ENCODE assay signal across 1 cellular context in genomic region chr9:6641961-6642360, GRCh38.
TF ChIP-seq lines count a peak whose summit lies in the region.

No MANE protein-coding gene starts in this region.

TF ChIP-seq in liver, 16 proteins besides CTCF, POLR2A, EP300 and RAD21:
- TF ChIP-seq, protein P1, sequence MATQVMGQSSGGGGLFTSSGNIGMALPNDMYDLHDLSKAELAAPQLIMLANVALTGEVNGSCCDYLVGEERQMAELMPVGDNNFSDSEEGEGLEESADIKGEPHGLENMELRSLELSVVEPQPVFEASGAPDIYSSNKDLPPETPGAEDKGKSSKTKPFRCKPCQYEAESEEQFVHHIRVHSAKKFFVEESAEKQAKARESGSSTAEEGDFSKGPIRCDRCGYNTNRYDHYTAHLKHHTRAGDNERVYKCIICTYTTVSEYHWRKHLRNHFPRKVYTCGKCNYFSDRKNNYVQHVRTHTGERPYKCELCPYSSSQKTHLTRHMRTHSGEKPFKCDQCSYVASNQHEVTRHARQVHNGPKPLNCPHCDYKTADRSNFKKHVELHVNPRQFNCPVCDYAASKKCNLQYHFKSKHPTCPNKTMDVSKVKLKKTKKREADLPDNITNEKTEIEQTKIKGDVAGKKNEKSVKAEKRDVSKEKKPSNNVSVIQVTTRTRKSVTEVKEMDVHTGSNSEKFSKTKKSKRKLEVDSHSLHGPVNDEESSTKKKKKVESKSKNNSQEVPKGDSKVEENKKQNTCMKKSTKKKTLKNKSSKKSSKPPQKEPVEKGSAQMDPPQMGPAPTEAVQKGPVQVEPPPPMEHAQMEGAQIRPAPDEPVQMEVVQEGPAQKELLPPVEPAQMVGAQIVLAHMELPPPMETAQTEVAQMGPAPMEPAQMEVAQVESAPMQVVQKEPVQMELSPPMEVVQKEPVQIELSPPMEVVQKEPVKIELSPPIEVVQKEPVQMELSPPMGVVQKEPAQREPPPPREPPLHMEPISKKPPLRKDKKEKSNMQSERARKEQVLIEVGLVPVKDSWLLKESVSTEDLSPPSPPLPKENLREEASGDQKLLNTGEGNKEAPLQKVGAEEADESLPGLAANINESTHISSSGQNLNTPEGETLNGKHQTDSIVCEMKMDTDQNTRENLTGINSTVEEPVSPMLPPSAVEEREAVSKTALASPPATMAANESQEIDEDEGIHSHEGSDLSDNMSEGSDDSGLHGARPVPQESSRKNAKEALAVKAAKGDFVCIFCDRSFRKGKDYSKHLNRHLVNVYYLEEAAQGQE (IDR thresholded peaks at IDR 0.05), result no peak
- TF ChIP-seq SP1 (IDR thresholded peaks at IDR 0.05) (no peak), GABPA (IDR thresholded peaks at IDR 0.05 in 1 of 2, conservative IDR thresholded peaks at IDR 0.05 in 1 of 2) (no peak), ATF3 (IDR thresholded peaks at IDR 0.05) (no peak), TAF1 (conservative IDR thresholded peaks at IDR 0.05) (no peak), NR2F2 (IDR thresholded peaks at IDR 0.05) (no peak), HNF4A (conservative IDR thresholded peaks at IDR 0.05) (no peak), FOXA1 (IDR thresholded peaks at IDR 0.05) (no peak)
